In the genomic region with DNA sequence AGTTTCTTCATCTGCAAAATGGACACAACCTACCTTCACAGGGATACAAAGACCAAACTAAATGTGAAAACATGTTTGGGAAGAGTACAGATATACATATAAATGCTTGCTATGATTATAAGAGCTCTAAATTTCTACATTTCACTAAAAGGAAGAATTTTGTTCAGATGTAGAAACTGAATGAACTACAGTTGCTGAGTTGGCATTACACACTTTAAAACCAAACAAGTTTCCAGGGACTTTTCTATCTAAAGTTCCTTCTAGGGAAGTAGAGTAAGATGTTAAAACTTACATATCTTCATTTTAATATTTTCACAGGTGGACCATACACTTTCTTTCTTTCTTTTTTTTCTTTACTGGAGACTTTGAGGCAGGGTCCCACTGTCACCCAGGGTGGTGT, we compare ENCODE assay signal across 24 cellular contexts.
"Had no signal": no experiment of that assay in that cellular context is flagged by ENCODE, and none has a peak within 500 bp of the region (broad histone marks: within the 10 kb centered on the region; RNA-seq: fewer than 3 reads in every experiment).

No MANE protein-coding gene starts in this region.

- H3K4me3 Mint-ChIP-seq: memory B cell; natural killer cell; stimulated activated naive CD8-positive, alpha-beta T cell treated with anti-CD3 and anti-CD28 coated beads, Interleukin-15, amount 100 ng/mL, for 72 hours had no signal

- H3K4me3 ChIP-seq: esophagus muscularis mucosa, gastroesophageal sphincter, heart left ventricle, hepatocyte, lung, pancreas, smooth muscle cell, suprapubic skin, transverse colon, vagina had no signal

- H3K36me3 ChIP-seq: pancreas, transverse colon, vagina had no signal

- ATAC-seq: foreskin keratinocyte; gastroesophageal sphincter; heart left ventricle; left lobe of liver; natural killer cell; pancreas; sciatic nerve; stimulated activated naive CD8-positive, alpha-beta T cell treated with anti-CD3 and anti-CD28 coated beads, Interleukin-15, amount 100 ng/mL, for 72 hours had no signal

- H3K27me3 ChIP-seq: esophagus muscularis mucosa, foreskin keratinocyte, gastroesophageal sphincter, heart left ventricle, hepatocyte, pancreas, suprapubic skin, transverse colon, vagina had no signal

- H3K4me2 ChIP-seq: hepatocyte, smooth muscle cell had no signal

- H3K27ac Mint-ChIP-seq: memory B cell; natural killer cell; stimulated activated naive CD8-positive, alpha-beta T cell treated with anti-CD3 and anti-CD28 coated beads, Interleukin-15, amount 100 ng/mL, for 72 hours had no signal

- H3K9me3 ChIP-seq: esophagus muscularis mucosa, gastroesophageal sphincter, pancreas, suprapubic skin, transverse colon, vagina had no signal

- H3K27me3 Mint-ChIP-seq: memory B cell; stimulated activated naive CD8-positive, alpha-beta T cell treated with anti-CD3 and anti-CD28 coated beads, Interleukin-15, amount 100 ng/mL, for 72 hours had no signal

- H3K27ac ChIP-seq: esophagus muscularis mucosa, foreskin keratinocyte, gastroesophageal sphincter, heart left ventricle, hepatocyte, pancreas, suprapubic skin, transverse colon, vagina had no signal

- H2AFZ ChIP-seq: hepatocyte had no signal

- DNase-seq: effector memory CD4-positive, alpha-beta T cell; foreskin keratinocyte; heart left ventricle; kidney; natural killer cell; occipital lobe; pancreas; stimulated activated CD4-positive, alpha-beta T cell treated with anti-CD3 and anti-CD28 coated beads, Interleukin-12 subunit alpha, Interleukin-12 subunit beta, amount 100 ng/mL, for 4 hours; stimulated activated CD4-positive, alpha-beta T cell treated with anti-CD3 and anti-CD28 coated beads, Interleukin-1b, Interleukin-23, amount 100 ng/mL, for 48 hours; stimulated activated CD4-positive, alpha-beta T cell treated with anti-CD3 and anti-CD28 coated beads, Interleukin-4, amount 100 ng/mL, for 1 hour; stimulated activated CD8-positive, alpha-beta memory T cell treated with anti-CD3 and anti-CD28 coated beads, Interleukin-4, amount 100 ng/mL, for 48 hours; stimulated activated naive CD4-positive, alpha-beta T cell; stimulated activated naive CD8-positive, alpha-beta T cell treated with anti-CD3 and anti-CD28 coated beads, Interleukin-15, amount 100 ng/mL, for 72 hours; transverse colon had no signal
